In the genomic region with DNA sequence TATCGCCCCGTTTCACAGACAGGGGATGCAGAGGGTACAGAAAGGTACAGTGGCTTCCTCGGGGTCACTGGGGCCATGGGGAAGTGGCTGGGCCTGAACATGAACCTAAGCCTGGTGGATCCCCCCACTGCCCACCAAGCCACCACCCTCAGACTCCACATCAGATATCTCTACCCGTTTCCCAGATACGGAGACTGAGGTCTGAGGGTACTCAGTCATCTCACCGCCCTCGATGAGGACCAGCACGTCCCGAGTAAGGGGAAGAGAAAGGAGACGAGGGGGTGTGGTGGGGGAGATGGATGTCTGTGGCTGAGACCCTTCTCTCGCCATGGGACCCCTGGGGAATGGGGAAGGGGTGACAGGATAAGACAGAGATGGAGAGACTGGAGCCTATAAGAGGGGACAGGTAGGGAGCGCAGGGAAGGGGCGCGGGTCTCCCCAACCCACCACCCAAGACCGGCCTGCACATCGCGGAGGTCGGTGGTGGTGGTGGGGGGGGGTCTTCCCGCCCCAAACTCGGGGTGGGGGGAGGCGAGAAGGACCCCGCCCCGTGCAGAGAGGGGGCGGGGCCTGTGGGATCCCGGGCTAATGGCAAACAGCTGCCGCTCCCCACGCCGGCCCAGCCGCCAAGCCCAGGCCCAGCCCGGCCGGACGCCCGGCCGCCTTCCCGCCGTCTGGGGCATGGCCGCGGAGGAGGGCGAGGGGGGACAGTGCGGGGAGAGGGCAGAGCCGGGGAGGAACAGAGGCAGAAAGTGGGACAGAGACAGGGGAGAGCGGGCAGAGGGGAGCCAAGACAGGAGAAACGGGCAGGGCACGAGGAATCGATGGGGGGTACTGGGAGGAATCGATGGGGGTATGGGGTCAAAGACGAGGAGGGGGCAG, we compare ENCODE assay signal across 2 cellular contexts.
TF ChIP-seq lines count a peak whose summit lies in the region.

No MANE protein-coding gene starts in this region.

TF ChIP-seq in PFSK-1, 5 proteins besides CTCF, POLR2A, EP300 and RAD21:
- TF ChIP-seq FOXP2 (optimal IDR thresholded peaks at IDR 0.05; ENCODE audit: borderline replicate concordance, extremely low read depth, extremely low read length, insufficient read depth) (peak; percentile 45), TAF1 (IDR thresholded peaks at IDR 0.05; ENCODE audit: borderline replicate concordance, insufficient read depth, low read length) (no peak), REST (IDR thresholded peaks at IDR 0.05; ENCODE audit: insufficient read depth in 1 of 2, low read depth in 2 of 2, low read length in 2 of 2) (no peak), SIN3A (IDR thresholded peaks at IDR 0.05; ENCODE audit: borderline replicate concordance, insufficient read depth, low read length) (0 out of 2 replicates have a peak, but pooled peaks have one; percentile 17), POLR2AphosphoS5 (IDR thresholded peaks at IDR 0.05; ENCODE audit: low read depth, low read length) (0 out of 2 replicates have a peak, but pooled peaks have one; percentile 27)

TF ChIP-seq in H1, 55 proteins besides CTCF, POLR2A, EP300 and RAD21 (continued from another document):
- peak; percentile 29 for TF ChIP-seq SAP30 (IDR thresholded peaks at IDR 0.05; ENCODE audit: insufficient read depth, insufficient replicate concordance, low read length)
- peak in 1 of 2 experiments; percentile 31; a peak in 1 of 4 replicates for TF ChIP-seq HDAC2 (IDR thresholded peaks at IDR 0.05; ENCODE audit: borderline replicate concordance in 1 of 2, low read depth in 2 of 2, low read length in 2 of 2)
- no peak for TF ChIP-seq ATF2 (IDR thresholded peaks at IDR 0.05; ENCODE audit: low read length)
- 0 out of 2 replicates have a peak, but pooled peaks have one; percentile 31 for TF ChIP-seq YY1 (IDR thresholded peaks at IDR 0.05; ENCODE audit: low read depth, low read length)
- TF ChIP-seq, protein P1, sequence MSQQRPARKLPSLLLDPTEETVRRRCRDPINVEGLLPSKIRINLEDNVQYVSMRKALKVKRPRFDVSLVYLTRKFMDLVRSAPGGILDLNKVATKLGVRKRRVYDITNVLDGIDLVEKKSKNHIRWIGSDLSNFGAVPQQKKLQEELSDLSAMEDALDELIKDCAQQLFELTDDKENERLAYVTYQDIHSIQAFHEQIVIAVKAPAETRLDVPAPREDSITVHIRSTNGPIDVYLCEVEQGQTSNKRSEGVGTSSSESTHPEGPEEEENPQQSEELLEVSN (IDR thresholded peaks at IDR 0.05) = peak; percentile 60; the same call in 1 of the 2 replicates
- no peak for TF ChIP-seq GTF2F1 (IDR thresholded peaks at IDR 0.05; ENCODE audit: borderline replicate concordance, low read depth, low read length)
- TF ChIP-seq CBX8 (IDR thresholded peaks at IDR 0.05; ENCODE audit: borderline replicate concordance, low read depth, low read length) = no peak
- no peak for TF ChIP-seq NANOG (IDR thresholded peaks at IDR 0.05; ENCODE audit: insufficient read depth, low read depth, low read length, poor library complexity, severe bottlenecking)
- TF ChIP-seq BRCA1 (IDR thresholded peaks at IDR 0.05; ENCODE audit: low read depth, low read length) = no peak
- no peak for TF ChIP-seq JUND (IDR thresholded peaks at IDR 0.05; ENCODE audit: low read length)
- TF ChIP-seq TEAD4 (IDR thresholded peaks at IDR 0.05; ENCODE audit: low read depth, low read length) = no peak
- TF ChIP-seq TAF1 (IDR thresholded peaks at IDR 0.05; ENCODE audit: low read depth, low read length) = 0 out of 2 replicates have a peak, but pooled peaks have one; percentile 27
- 0 out of 2 replicates have a peak, but pooled peaks have one; percentile 22 for TF ChIP-seq MAX (IDR thresholded peaks at IDR 0.05)
